ENCODE assay signal across 11 cellular contexts in genomic region chr3:39781025-39781424, GRCh38. TPM values are rescaled to one million over a fixed set of nuclear protein-coding genes. Genes with fewer than 3 reads are reported as not detected.
"Had no signal": no experiment of that assay in that cellular context is flagged by ENCODE, and none has a peak within 500 bp of the region (broad histone marks: within the 10 kb centered on the region; RNA-seq: fewer than 3 reads in every experiment).

No MANE protein-coding gene starts in this region.

- ATAC-seq: HCT116, K562 had no signal

- H3K27ac ChIP-seq: GM23248, HL-60 had no signal

- H3K4me3 ChIP-seq: GM23248, HAP-1, K562 had no signal

- H2AFZ ChIP-seq: GM23248 had no signal

- H3K4me1 ChIP-seq: HAP-1 had no signal

- DNase-seq: GM23248, GOT3, H7, HFFc6, IMR-90, KG1 had no signal

- H3K9ac ChIP-seq: GM23248 had no signal

- H3K9me3 ChIP-seq: HAP-1 had no signal

- FAIRE-seq: K562 had no signal

- H3K36me3 ChIP-seq: HAP-1 had no signal

RNA-seq across cellular contexts. Expression of gene MYRIP, which starts 28.4 kb away (rescaled TPM):
- total RNA-seq: H4, IMR-90, K562 had no signal
- polyA plus RNA-seq: IMR-90 had no signal
